In the genomic region with DNA sequence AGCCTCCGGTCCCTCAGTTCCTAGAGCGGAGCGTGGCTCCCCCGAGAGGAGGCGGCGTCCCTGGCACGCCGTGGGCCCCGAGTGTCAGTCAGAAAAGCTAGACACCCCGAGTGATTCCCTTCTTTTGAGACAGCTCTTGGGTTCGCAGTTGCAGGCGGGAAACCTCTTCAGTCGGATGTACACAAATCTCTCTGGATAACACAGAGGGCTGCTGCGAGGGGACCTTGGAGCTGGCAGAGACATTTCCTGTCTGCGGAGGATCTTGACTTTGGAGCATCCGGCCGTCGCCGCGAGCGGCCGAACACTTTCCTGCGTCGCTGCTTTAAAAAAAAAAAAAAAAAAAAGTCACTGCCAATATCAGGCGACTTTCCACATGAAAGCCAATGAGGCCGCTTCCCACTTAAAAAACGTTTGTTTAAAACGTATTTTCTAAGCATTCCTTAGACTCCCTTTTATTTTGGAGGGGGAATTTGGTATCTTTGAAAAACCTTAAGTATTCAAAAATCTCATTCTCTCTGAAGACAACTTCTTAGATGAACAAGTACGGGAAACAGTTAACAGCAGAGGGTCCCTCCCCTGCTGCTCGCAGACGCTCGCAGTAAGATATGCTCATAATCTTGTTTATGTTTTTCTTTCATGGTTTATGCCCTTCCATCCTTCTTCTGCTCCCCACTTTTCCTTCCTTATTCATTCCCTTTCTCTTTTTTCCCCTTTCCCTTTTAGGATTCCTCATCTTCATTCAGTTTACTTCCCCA, we compare ENCODE assay signal across 1 cellular context.
TF ChIP-seq lines count a peak whose summit lies in the region.

No MANE protein-coding gene starts in this region.

TF ChIP-seq in HEK293, 187 proteins besides CTCF, POLR2A, EP300 and RAD21 (continued from another document and continues in another):
- TF ChIP-seq, protein P1, sequence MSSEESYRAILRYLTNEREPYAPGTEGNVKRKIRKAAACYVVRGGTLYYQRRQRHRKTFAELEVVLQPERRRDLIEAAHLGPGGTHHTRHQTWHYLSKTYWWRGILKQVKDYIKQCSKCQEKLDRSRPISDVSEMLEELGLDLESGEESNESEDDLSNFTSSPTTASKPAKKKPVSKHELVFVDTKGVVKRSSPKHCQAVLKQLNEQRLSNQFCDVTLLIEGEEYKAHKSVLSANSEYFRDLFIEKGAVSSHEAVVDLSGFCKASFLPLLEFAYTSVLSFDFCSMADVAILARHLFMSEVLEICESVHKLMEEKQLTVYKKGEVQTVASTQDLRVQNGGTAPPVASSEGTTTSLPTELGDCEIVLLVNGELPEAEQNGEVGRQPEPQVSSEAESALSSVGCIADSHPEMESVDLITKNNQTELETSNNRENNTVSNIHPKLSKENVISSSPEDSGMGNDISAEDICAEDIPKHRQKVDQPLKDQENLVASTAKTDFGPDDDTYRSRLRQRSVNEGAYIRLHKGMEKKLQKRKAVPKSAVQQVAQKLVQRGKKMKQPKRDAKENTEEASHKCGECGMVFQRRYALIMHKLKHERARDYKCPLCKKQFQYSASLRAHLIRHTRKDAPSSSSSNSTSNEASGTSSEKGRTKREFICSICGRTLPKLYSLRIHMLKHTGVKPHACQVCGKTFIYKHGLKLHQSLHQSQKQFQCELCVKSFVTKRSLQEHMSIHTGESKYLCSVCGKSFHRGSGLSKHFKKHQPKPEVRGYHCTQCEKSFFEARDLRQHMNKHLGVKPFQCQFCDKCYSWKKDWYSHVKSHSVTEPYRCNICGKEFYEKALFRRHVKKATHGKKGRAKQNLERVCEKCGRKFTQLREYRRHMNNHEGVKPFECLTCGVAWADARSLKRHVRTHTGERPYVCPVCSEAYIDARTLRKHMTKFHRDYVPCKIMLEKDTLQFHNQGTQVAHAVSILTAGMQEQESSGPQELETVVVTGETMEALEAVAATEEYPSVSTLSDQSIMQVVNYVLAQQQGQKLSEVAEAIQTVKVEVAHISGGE (tag by site-specific recombination; conservative IDR thresholded peaks at IDR 0.05; ENCODE audit: low read depth): peak; percentile 91
- TF ChIP-seq ZNF404 (tag by site-specific recombination; IDR thresholded peaks at IDR 0.05) (no peak), ZNF248 (tag by site-specific recombination; IDR thresholded peaks at IDR 0.05) (no peak), TRIM28 (IDR thresholded peaks at IDR 0.05; ENCODE audit: borderline replicate concordance, low read length) (no peak), ZFP41 (tag by site-specific recombination; IDR thresholded peaks at IDR 0.05; ENCODE audit: borderline replicate concordance) (no peak), ZNF335 (tag by site-specific recombination; conservative IDR thresholded peaks at IDR 0.05) (peak; percentile 83), EGR2 (tag by site-specific recombination; IDR thresholded peaks at IDR 0.05; ENCODE audit: low read depth) (no peak), ZNF623 (tag by site-specific recombination; IDR thresholded peaks at IDR 0.05) (no peak), ZNF777 (tag by site-specific recombination; IDR thresholded peaks at IDR 0.05; ENCODE audit: borderline replicate concordance) (no peak), ZNF521 (tag by site-specific recombination; IDR thresholded peaks at IDR 0.05) (no peak), ZNF548 (tag by site-specific recombination; IDR thresholded peaks at IDR 0.05) (no peak), ZEB2 (tag by site-specific recombination; IDR thresholded peaks at IDR 0.05) (0 out of 2 replicates have a peak, but pooled peaks have one; percentile 47), KLF16 (tag by site-specific recombination; IDR thresholded peaks at IDR 0.05) (no peak), BCL11A (tag by site-specific recombination; IDR thresholded peaks at IDR 0.05; ENCODE audit: low read depth) (no peak), ZNF174 (tag by site-specific recombination; IDR thresholded peaks at IDR 0.05) (no peak), ZNF155 (tag by site-specific recombination; IDR thresholded peaks at IDR 0.05) (no peak), ZNF223 (tag by site-specific recombination; IDR thresholded peaks at IDR 0.05) (no peak), KLF7 (tag by site-specific recombination; IDR thresholded peaks at IDR 0.05; ENCODE audit: borderline replicate concordance) (no peak), ZIC2 (tag by site-specific recombination; IDR thresholded peaks at IDR 0.05) (peak; percentile 67), ZNF433 (tag by site-specific recombination; IDR thresholded peaks at IDR 0.05; ENCODE audit: low read depth) (no peak), GLIS2 (tag by site-specific recombination; IDR thresholded peaks at IDR 0.05) (no peak), ZNF776 (tag by site-specific recombination; IDR thresholded peaks at IDR 0.05; ENCODE audit: borderline replicate concordance) (no peak), ZNF266 (tag by site-specific recombination; IDR thresholded peaks at IDR 0.05; ENCODE audit: low read depth) (no peak), PRDM1 (tag by site-specific recombination; IDR thresholded peaks at IDR 0.05) (peak; percentile 97), MEIS1 (CRISPR knock-in tag; IDR thresholded peaks at IDR 0.05; ENCODE audit: borderline replicate concordance) (no peak), SP3 (tag by site-specific recombination; IDR thresholded peaks at IDR 0.05) (no peak), ZBTB17 (tag by site-specific recombination; IDR thresholded peaks at IDR 0.05) (peak; percentile 67), ZNF133 (tag by site-specific recombination; IDR thresholded peaks at IDR 0.05) (no peak), ZNF629 (tag by site-specific recombination; IDR thresholded peaks at IDR 0.05) (peak; percentile 46; the same call in 1 of the 2 replicates), YY1 (tag by site-specific recombination; IDR thresholded peaks at IDR 0.05) (no peak), ZNF2 (tag by site-specific recombination; IDR thresholded peaks at IDR 0.05) (no peak), SCRT2 (tag by site-specific recombination; IDR thresholded peaks at IDR 0.05) (no peak), ZNF140 (tag by site-specific recombination; IDR thresholded peaks at IDR 0.05) (no peak), ZBTB7A (tag by site-specific recombination; IDR thresholded peaks at IDR 0.05; ENCODE audit: low read depth) (no peak), YY2 (tag by site-specific recombination; IDR thresholded peaks at IDR 0.05) (no peak), ZNF660 (tag by site-specific recombination; IDR thresholded peaks at IDR 0.05) (0 out of 2 replicates have a peak, but pooled peaks have one; percentile 49), ZNF76 (tag by site-specific recombination; IDR thresholded peaks at IDR 0.05; ENCODE audit: borderline replicate concordance, low read depth) (no peak), ZNF544 (tag by site-specific recombination; IDR thresholded peaks at IDR 0.05) (no peak), ZNF423 (tag by site-specific recombination; IDR thresholded peaks at IDR 0.05) (no peak), OSR2 (tag by site-specific recombination; IDR thresholded peaks at IDR 0.05) (no peak), ZFP69B (tag by site-specific recombination; IDR thresholded peaks at IDR 0.05) (peak; percentile 98)
- TF ChIP-seq, protein P2, sequence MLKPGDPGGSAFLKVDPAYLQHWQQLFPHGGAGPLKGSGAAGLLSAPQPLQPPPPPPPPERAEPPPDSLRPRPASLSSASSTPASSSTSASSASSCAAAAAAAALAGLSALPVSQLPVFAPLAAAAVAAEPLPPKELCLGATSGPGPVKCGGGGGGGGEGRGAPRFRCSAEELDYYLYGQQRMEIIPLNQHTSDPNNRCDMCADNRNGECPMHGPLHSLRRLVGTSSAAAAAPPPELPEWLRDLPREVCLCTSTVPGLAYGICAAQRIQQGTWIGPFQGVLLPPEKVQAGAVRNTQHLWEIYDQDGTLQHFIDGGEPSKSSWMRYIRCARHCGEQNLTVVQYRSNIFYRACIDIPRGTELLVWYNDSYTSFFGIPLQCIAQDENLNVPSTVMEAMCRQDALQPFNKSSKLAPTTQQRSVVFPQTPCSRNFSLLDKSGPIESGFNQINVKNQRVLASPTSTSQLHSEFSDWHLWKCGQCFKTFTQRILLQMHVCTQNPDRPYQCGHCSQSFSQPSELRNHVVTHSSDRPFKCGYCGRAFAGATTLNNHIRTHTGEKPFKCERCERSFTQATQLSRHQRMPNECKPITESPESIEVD (tag by site-specific recombination; IDR thresholded peaks at IDR 0.05): no peak
- TF ChIP-seq, protein P3, sequence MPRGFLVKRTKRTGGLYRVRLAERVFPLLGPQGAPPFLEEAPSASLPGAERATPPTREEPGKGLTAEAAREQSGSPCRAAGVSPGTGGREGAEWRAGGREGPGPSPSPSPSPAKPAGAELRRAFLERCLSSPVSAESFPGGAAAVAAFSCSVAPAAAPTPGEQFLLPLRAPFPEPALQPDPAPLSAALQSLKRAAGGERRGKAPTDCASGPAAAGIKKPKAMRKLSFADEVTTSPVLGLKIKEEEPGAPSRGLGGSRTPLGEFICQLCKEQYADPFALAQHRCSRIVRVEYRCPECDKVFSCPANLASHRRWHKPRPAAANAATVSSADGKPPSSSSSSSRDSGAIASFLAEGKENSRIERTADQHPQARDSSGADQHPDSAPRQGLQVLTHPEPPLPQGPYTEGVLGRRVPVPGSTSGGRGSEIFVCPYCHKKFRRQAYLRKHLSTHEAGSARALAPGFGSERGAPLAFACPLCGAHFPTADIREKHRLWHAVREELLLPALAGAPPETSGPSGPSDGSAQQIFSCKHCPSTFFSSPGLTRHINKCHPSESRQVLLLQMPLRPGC (tag by site-specific recombination; IDR thresholded peaks at IDR 0.05): no peak
- TF ChIP-seq, protein P4, sequence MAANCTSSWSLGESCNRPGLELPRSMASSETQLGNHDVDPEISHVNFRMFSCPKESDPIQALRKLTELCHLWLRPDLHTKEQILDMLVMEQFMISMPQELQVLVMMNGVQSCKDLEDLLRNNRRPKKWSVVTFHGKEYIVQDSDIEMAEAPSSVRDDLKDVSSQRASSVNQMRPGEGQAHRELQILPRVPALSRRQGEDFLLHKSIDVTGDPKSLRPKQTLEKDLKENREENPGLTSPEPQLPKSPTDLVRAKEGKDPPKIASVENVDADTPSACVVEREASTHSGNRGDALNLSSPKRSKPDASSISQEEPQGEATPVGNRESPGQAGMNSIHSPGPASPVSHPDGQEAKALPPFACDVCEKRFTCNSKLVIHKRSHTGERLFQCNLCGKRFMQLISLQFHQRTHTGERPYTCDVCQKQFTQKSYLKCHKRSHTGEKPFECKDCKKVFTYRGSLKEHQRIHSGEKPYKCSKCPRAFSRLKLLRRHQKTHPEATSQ (tag by site-specific recombination; IDR thresholded peaks at IDR 0.05): no peak
- TF ChIP-seq, protein P5, sequence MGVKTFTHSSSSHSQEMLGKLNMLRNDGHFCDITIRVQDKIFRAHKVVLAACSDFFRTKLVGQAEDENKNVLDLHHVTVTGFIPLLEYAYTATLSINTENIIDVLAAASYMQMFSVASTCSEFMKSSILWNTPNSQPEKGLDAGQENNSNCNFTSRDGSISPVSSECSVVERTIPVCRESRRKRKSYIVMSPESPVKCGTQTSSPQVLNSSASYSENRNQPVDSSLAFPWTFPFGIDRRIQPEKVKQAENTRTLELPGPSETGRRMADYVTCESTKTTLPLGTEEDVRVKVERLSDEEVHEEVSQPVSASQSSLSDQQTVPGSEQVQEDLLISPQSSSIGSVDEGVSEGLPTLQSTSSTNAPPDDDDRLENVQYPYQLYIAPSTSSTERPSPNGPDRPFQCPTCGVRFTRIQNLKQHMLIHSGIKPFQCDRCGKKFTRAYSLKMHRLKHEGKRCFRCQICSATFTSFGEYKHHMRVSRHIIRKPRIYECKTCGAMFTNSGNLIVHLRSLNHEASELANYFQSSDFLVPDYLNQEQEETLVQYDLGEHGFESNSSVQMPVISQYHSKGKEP (tag by site-specific recombination; IDR thresholded peaks at IDR 0.05): no peak
- TF ChIP-seq, protein P6, sequence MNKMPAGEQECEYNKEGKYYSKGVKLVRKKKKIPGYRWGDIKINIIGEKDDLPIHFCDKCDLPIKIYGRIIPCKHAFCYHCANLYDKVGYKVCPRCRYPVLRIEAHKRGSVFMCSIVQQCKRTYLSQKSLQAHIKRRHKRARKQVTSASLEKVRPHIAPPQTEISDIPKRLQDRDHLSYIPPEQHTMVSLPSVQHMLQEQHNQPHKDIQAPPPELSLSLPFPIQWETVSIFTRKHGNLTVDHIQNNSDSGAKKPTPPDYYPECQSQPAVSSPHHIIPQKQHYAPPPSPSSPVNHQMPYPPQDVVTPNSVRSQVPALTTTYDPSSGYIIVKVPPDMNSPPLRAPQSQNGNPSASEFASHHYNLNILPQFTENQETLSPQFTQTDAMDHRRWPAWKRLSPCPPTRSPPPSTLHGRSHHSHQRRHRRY (tag by site-specific recombination; IDR thresholded peaks at IDR 0.05): no peak
- TF ChIP-seq, protein P7, sequence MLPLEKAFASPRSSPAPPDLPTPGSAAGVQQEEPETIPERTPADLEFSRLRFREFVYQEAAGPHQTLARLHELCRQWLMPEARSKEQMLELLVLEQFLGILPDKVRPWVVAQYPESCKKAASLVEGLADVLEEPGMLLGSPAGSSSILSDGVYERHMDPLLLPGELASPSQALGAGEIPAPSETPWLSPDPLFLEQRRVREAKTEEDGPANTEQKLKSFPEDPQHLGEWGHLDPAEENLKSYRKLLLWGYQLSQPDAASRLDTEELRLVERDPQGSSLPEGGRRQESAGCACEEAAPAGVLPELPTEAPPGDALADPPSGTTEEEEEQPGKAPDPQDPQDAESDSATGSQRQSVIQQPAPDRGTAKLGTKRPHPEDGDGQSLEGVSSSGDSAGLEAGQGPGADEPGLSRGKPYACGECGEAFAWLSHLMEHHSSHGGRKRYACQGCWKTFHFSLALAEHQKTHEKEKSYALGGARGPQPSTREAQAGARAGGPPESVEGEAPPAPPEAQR (tag by site-specific recombination; IDR thresholded peaks at IDR 0.05): no peak
- TF ChIP-seq, protein P8, sequence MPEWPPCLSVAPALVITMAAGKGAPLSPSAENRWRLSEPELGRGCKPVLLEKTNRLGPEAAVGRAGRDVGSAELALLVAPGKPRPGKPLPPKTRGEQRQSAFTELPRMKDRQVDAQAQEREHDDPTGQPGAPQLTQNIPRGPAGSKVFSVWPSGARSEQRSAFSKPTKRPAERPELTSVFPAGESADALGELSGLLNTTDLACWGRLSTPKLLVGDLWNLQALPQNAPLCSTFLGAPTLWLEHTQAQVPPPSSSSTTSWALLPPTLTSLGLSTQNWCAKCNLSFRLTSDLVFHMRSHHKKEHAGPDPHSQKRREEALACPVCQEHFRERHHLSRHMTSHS (tag by site-specific recombination; IDR thresholded peaks at IDR 0.05): no peak
- TF ChIP-seq, protein P9, sequence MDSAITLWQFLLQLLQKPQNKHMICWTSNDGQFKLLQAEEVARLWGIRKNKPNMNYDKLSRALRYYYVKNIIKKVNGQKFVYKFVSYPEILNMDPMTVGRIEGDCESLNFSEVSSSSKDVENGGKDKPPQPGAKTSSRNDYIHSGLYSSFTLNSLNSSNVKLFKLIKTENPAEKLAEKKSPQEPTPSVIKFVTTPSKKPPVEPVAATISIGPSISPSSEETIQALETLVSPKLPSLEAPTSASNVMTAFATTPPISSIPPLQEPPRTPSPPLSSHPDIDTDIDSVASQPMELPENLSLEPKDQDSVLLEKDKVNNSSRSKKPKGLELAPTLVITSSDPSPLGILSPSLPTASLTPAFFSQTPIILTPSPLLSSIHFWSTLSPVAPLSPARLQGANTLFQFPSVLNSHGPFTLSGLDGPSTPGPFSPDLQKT (IDR thresholded peaks at IDR 0.05; ENCODE audit: borderline replicate concordance, low read depth, low read length): no peak
